In the genomic region with DNA sequence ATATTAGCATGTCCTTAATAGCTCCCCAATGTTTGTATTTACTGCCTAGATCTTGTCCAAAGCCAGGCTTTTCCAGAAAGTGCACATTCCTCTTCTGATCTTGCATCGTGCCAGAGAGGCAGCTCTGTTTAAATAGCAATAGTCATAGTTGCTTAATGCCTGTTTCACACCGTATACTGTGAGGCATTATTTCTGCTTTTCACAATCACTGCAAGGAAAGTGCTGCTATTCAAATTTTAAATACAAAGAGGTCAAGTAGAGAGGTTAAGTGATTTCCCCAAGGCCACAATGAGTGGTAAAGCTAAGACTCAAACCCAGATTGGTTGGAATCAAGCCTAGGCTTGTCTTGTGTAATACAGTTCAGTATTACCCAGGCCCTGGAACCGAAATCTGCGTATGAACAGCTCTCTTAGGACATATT, we compare ENCODE assay signal across 1 cellular context.
TF ChIP-seq lines count a peak whose summit lies in the region.

No MANE protein-coding gene starts in this region.

TF ChIP-seq in liver, 16 proteins besides CTCF, POLR2A, EP300 and RAD21 (continued from another document):
- TF ChIP-seq, protein P1, sequence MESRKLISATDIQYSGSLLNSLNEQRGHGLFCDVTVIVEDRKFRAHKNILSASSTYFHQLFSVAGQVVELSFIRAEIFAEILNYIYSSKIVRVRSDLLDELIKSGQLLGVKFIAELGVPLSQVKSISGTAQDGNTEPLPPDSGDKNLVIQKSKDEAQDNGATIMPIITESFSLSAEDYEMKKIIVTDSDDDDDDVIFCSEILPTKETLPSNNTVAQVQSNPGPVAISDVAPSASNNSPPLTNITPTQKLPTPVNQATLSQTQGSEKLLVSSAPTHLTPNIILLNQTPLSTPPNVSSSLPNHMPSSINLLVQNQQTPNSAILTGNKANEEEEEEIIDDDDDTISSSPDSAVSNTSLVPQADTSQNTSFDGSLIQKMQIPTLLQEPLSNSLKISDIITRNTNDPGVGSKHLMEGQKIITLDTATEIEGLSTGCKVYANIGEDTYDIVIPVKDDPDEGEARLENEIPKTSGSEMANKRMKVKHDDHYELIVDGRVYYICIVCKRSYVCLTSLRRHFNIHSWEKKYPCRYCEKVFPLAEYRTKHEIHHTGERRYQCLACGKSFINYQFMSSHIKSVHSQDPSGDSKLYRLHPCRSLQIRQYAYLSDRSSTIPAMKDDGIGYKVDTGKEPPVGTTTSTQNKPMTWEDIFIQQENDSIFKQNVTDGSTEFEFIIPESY (IDR thresholded peaks at IDR 0.05): no peak
- TF ChIP-seq HNF4G (IDR thresholded peaks at IDR 0.05): no peak
- peak in 1 of 2 donors; percentile 19 for TF ChIP-seq RXRA (IDR thresholded peaks at IDR 0.05)
- TF ChIP-seq, protein P2, sequence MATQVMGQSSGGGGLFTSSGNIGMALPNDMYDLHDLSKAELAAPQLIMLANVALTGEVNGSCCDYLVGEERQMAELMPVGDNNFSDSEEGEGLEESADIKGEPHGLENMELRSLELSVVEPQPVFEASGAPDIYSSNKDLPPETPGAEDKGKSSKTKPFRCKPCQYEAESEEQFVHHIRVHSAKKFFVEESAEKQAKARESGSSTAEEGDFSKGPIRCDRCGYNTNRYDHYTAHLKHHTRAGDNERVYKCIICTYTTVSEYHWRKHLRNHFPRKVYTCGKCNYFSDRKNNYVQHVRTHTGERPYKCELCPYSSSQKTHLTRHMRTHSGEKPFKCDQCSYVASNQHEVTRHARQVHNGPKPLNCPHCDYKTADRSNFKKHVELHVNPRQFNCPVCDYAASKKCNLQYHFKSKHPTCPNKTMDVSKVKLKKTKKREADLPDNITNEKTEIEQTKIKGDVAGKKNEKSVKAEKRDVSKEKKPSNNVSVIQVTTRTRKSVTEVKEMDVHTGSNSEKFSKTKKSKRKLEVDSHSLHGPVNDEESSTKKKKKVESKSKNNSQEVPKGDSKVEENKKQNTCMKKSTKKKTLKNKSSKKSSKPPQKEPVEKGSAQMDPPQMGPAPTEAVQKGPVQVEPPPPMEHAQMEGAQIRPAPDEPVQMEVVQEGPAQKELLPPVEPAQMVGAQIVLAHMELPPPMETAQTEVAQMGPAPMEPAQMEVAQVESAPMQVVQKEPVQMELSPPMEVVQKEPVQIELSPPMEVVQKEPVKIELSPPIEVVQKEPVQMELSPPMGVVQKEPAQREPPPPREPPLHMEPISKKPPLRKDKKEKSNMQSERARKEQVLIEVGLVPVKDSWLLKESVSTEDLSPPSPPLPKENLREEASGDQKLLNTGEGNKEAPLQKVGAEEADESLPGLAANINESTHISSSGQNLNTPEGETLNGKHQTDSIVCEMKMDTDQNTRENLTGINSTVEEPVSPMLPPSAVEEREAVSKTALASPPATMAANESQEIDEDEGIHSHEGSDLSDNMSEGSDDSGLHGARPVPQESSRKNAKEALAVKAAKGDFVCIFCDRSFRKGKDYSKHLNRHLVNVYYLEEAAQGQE (IDR thresholded peaks at IDR 0.05): no peak
- TF ChIP-seq SP1 (IDR thresholded peaks at IDR 0.05): no peak
- no peak for TF ChIP-seq FOXA2 (IDR thresholded peaks at IDR 0.05)
- TF ChIP-seq YY1 (IDR thresholded peaks at IDR 0.05): peak; percentile 13
- TF ChIP-seq, protein P3, sequence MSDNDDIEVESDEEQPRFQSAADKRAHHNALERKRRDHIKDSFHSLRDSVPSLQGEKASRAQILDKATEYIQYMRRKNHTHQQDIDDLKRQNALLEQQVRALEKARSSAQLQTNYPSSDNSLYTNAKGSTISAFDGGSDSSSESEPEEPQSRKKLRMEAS (IDR thresholded peaks at IDR 0.05): no peak
